10 cellular contexts compared by ENCODE assay signal in the genomic region with DNA sequence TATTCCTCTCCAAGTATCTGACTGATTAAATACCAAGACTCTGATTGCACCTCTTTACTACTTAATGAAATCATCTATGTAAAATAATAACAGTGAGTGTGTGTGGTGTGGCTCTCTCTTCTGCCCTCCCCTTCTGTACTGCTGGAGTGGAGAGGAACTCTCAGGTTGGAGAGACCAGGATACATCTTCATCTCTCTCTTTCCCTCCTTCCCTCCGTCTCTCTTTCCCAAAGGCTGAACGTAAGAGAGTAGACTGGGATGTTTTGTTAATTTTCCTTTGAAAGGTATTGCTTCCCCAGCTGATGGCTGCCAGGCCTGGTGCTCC. TPM values are rescaled to one million over a fixed set of nuclear protein-coding genes. Genes with fewer than 3 reads are reported as not detected.
DNase-seq lines count a peak whose midpoint lies in the region; ATAC-seq and TF ChIP-seq lines count a peak whose summit lies in the region.
"Had no signal": no experiment of that assay in that cellular context is flagged by ENCODE, and none has a peak within 500 bp of the region (broad histone marks: within the 10 kb centered on the region; RNA-seq: fewer than 3 reads in every experiment).

No MANE protein-coding gene starts in this region.

- H3K9me3 ChIP-seq in CD4-positive, alpha-beta T cell (ENCODE audit: control insufficient read depth, low read length), result no peaks in the 10 kb centered on the region
- no peaks in the 10 kb centered on the region for H3K9me3 ChIP-seq in OCI-LY1 (ENCODE audit: low read length)

- peak; percentile 51 for TF ChIP-seq CTCF in CD4-positive, alpha-beta T cell (IDR thresholded peaks at IDR 0.05)
- TF ChIP-seq CTCF in OCI-LY1 (IDR thresholded peaks at IDR 0.05; ENCODE audit: low read length), result no peak

- CTCF ChIA-PET in CD4-positive, alpha-beta T cell (lab: Charles Lee), result interaction anchor here (0.9 to 1.5 kb wide), 4 partner anchors 10 to 20 kb away, joined by 3 to 5 read pairs (median 4); a partner anchor contains a TSS

- peak overlapping the region; percentile 21 for H3K4me3 ChIP-seq in OCI-LY1 (ENCODE audit: low read depth, low read length, poor library complexity, severe bottlenecking)

- H3K36me3 ChIP-seq in OCI-LY1 (ENCODE audit: insufficient read depth, low read length), result no peaks in the 10 kb centered on the region

- no peaks in the 10 kb centered on the region for H3K36me3 Mint-ChIP-seq in CD4-positive, alpha-beta T cell (ENCODE audit: low read depth)
- no peaks in the 10 kb centered on the region for H3K36me3 Mint-ChIP-seq in dendritic cell treated with granulocyte-macrophage colony-stimulating factor and Interleukin-4, amounts not matched to agents 40 ng/mL and 50 ng/mL, for 4 days (ENCODE audit: low read depth)
- H3K36me3 Mint-ChIP-seq in natural killer cell treated with Interleukin-12 subunit alpha and Interleukin-12 subunit beta and Interleukin-15 and Interleukin-18, amount 100 ng/mL, for 72 hours, result no peaks in the 10 kb centered on the region

- no peak for ATAC-seq in CD4-positive, alpha-beta T cell (ENCODE audit: poor library complexity)
- peak in 1 of 2 donors; percentile 6 for ATAC-seq in natural killer cell treated with Interleukin-12 subunit alpha and Interleukin-12 subunit beta and Interleukin-15 and Interleukin-18, amount 100 ng/mL, for 72 hours
- ATAC-seq in GM21526 (IDR thresholded peaks at IDR 0.05; ENCODE audit: low FRiP score, unreplicated experiment), result no peak
- ATAC-seq in HG03439 (IDR thresholded peaks at IDR 0.05; ENCODE audit: unreplicated experiment), result no peak
- ATAC-seq in GM18858 (IDR thresholded peaks at IDR 0.05; ENCODE audit: unreplicated experiment), result no peak

- peaks cover 32% of the 10 kb centered on the region for H3K4me1 Mint-ChIP-seq in CD4-positive, alpha-beta T cell (ENCODE audit: low read depth)
- peaks cover 17% of the 10 kb centered on the region for H3K4me1 Mint-ChIP-seq in dendritic cell treated with granulocyte-macrophage colony-stimulating factor and Interleukin-4, amounts not matched to agents 40 ng/mL and 50 ng/mL, for 4 days (ENCODE audit: low read depth)
- peaks cover 0 to 8% of the 10 kb centered on the region in 2 donors for H3K4me1 Mint-ChIP-seq in natural killer cell treated with Interleukin-12 subunit alpha and Interleukin-12 subunit beta and Interleukin-15 and Interleukin-18, amount 100 ng/mL, for 72 hours (ENCODE audit: low read depth in 2 of 2)

- peaks cover 13% of the 10 kb centered on the region for H3K27me3 ChIP-seq in CD4-positive, alpha-beta T cell (ENCODE audit: control insufficient read depth, insufficient read depth, low read length)
- peaks cover 8% of the 10 kb centered on the region; the same call in 1 of the 2 replicates for H3K27me3 ChIP-seq in OCI-LY1 (ENCODE audit: insufficient read depth, low read length)

- peaks cover 6% of the 10 kb centered on the region for H3K4me1 ChIP-seq in OCI-LY1 (ENCODE audit: insufficient read depth, low read length, severe bottlenecking)

- intact Hi-C loops in CD4-positive, alpha-beta T cell (cut with DNase I, micrococcal nuclease), result loop anchor here (2.0 to 5.0 kb wide), 2 partner anchors 19 to 58 kb away; no protein-coding TSS in a partner anchor
- intact Hi-C loops in dendritic cell treated with granulocyte-macrophage colony-stimulating factor and Interleukin-4, amounts not matched to agents 40 ng/mL and 50 ng/mL, for 4 days (cut with micrococcal nuclease), result no loop called here

- H3K9me3 Mint-ChIP-seq in CD4-positive, alpha-beta T cell, result no peaks in the 10 kb centered on the region
- H3K9me3 Mint-ChIP-seq in dendritic cell treated with granulocyte-macrophage colony-stimulating factor and Interleukin-4, amounts not matched to agents 40 ng/mL and 50 ng/mL, for 4 days, result no peaks in the 10 kb centered on the region
- no peaks in the 10 kb centered on the region for H3K9me3 Mint-ChIP-seq in natural killer cell treated with Interleukin-12 subunit alpha and Interleukin-12 subunit beta and Interleukin-15 and Interleukin-18, amount 100 ng/mL, for 72 hours

- H3K4me2 ChIP-seq in OCI-LY1 (ENCODE audit: low read length), result peak overlapping the region; percentile 35; the same call in 1 of the 2 replicates

- H3F3A ChIP-seq in OCI-LY1 (ENCODE audit: insufficient read depth, low read length), result no peaks in the 10 kb centered on the region

- no peak overlapping the region for H3K9ac ChIP-seq in OCI-LY1 (ENCODE audit: low read length)

- no peaks in the 10 kb centered on the region for H3K79me2 ChIP-seq in OCI-LY1 (ENCODE audit: insufficient read depth, low read length)

- H3K27me3 Mint-ChIP-seq in CD4-positive, alpha-beta T cell, result peaks cover 6% of the 10 kb centered on the region
- H3K27me3 Mint-ChIP-seq in dendritic cell treated with granulocyte-macrophage colony-stimulating factor and Interleukin-4, amounts not matched to agents 40 ng/mL and 50 ng/mL, for 4 days, result peaks cover 41% of the 10 kb centered on the region
- H3K27me3 Mint-ChIP-seq in natural killer cell treated with Interleukin-12 subunit alpha and Interleukin-12 subunit beta and Interleukin-15 and Interleukin-18, amount 100 ng/mL, for 72 hours, result peaks cover 43 to 59% of the 10 kb centered on the region in 2 donors

- H3K27ac ChIP-seq in CD4-positive, alpha-beta T cell (ENCODE audit: low read depth, low read length), result no peak overlapping the region
- no peak overlapping the region for H3K27ac ChIP-seq in OCI-LY1 (ENCODE audit: low read depth, low read length, poor library complexity, severe bottlenecking)

- H4K20me1 ChIP-seq in OCI-LY1 (ENCODE audit: insufficient read depth, low read length), result no peaks in the 10 kb centered on the region

- H3K4me3 Mint-ChIP-seq in CD4-positive, alpha-beta T cell, result peak overlapping the region; percentile 79
- no peak overlapping the region for H3K4me3 Mint-ChIP-seq in dendritic cell treated with granulocyte-macrophage colony-stimulating factor and Interleukin-4, amounts not matched to agents 40 ng/mL and 50 ng/mL, for 4 days
- peak overlapping the region; percentile 9 for H3K4me3 Mint-ChIP-seq in natural killer cell treated with Interleukin-12 subunit alpha and Interleukin-12 subunit beta and Interleukin-15 and Interleukin-18, amount 100 ng/mL, for 72 hours

- POLR2A ChIA-PET in CD4-positive, alpha-beta T cell (lab: Charles Lee), result interaction anchor here (0.5 to 2.3 kb wide), 7 partner anchors 10 to 498 kb away, joined by 3 to 35 read pairs (median 4); a partner anchor contains a TSS

- H3K9me2 ChIP-seq in OCI-LY1 (ENCODE audit: low read depth, low read length), result no peaks in the 10 kb centered on the region

- no peak overlapping the region for H2AFZ ChIP-seq in OCI-LY1 (ENCODE audit: low read length)

- no peak for DNase-seq in CD4-positive, alpha-beta T cell
- DNase-seq in natural killer cell treated with Interleukin-12 subunit alpha and Interleukin-12 subunit beta and Interleukin-15 and Interleukin-18, amount 100 ng/mL, for 72 hours (ENCODE audit: low spot score), result no peak
- no peak for DNase-seq in NCI-H187 (lab: John Stamatoyannopoulos, UW)
- DNase-seq: NCI-H1048 had no signal

- peak overlapping the region; percentile 61 for H3K27ac Mint-ChIP-seq in CD4-positive, alpha-beta T cell
- peak overlapping the region; percentile 66 for H3K27ac Mint-ChIP-seq in dendritic cell treated with granulocyte-macrophage colony-stimulating factor and Interleukin-4, amounts not matched to agents 40 ng/mL and 50 ng/mL, for 4 days
- H3K27ac Mint-ChIP-seq in natural killer cell treated with Interleukin-12 subunit alpha and Interleukin-12 subunit beta and Interleukin-15 and Interleukin-18, amount 100 ng/mL, for 72 hours, result no peak overlapping the region

RNA-seq across cellular contexts. Expression of a gene that starts 0.3 kb away (rescaled TPM):
- total RNA-seq in CD4-positive, alpha-beta T cell, result under 1 TPM; 0.25 to 0.36 TPM
- total RNA-seq in natural killer cell treated with Interleukin-12 subunit alpha and Interleukin-12 subunit beta and Interleukin-15 and Interleukin-18, amount 100 ng/mL, for 72 hours, result not detected

RNA-seq across cellular contexts. Expression of a gene that starts 10.4 kb away (rescaled TPM):
- total RNA-seq in CD4-positive, alpha-beta T cell, result 10 to 100 TPM; 22.8 to 23.1 TPM
- 10 to 100 TPM; 29.9 to 30.8 TPM for total RNA-seq in natural killer cell treated with Interleukin-12 subunit alpha and Interleukin-12 subunit beta and Interleukin-15 and Interleukin-18, amount 100 ng/mL, for 72 hours

RNA-seq across cellular contexts. Expression of a gene that starts 46.1 kb away (rescaled TPM):
- total RNA-seq in CD4-positive, alpha-beta T cell, result not detected
- not detected for total RNA-seq in natural killer cell treated with Interleukin-12 subunit alpha and Interleukin-12 subunit beta and Interleukin-15 and Interleukin-18, amount 100 ng/mL, for 72 hours
- total RNA-seq: mononuclear cell had no signal

RNA-seq across cellular contexts. Expression of a gene that starts 52.9 kb away (rescaled TPM):
- total RNA-seq in CD4-positive, alpha-beta T cell, result not detected
- under 1 TPM in 1 of 2 donors, not detected in 1; 0.36 TPM for total RNA-seq in natural killer cell treated with Interleukin-12 subunit alpha and Interleukin-12 subunit beta and Interleukin-15 and Interleukin-18, amount 100 ng/mL, for 72 hours
- total RNA-seq: mononuclear cell had no signal

Comparison
In these comparisons a context has a peak if more than half of its experiments do, and no peak if none do; other contexts are left out.
1. H3K27ac Mint-ChIP-seq: peak in CD4-positive, alpha-beta T cell (single experiment) and dendritic cell treated with granulocyte-macrophage colony-stimulating factor and Interleukin-4, amounts not matched to agents 40 ng/mL and 50 ng/mL, for 4 days (single experiment); none in natural killer cell treated with Interleukin-12 subunit alpha and Interleukin-12 subunit beta and Interleukin-15 and Interleukin-18, amount 100 ng/mL, for 72 hours (0 of 2).